13 cellular contexts compared by ENCODE assay signal in the genomic region with DNA sequence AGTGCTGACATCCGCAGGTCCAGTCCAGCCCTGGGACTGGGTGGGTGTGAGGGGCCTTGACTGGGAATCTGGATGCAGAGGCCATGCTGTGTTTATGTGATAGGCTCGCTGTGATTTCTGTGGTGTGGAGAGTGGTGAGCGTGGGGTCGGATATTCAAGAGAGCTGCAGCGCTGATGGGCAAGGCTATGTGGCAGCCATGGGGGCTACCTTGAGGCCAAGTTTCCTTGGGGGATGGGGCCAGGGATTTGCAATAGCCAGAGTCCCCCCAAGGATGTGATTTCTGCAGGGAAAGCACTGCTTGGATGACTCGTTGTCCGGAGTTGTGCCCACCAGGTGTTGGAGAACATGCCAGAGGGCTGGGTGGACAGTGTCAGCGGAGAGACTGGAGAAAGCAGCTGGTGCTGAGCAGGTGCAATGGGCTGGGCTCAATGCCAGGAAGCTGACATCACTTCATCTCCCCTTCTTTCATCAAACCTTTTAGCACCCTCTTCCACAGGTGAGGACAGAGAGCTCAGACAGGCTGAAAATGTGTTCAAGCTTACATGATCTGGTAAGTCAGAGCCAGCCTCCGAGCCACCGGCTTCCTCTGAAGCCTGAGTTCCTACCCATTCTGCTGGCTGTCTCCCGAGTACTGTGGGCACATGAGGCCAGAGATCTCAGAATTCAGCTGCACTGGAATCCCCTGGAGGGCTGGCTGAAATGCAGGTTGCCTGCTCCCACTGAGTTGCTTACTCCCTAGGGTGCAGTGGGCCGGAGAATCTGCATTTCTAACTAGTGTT.
A peak's percentile ranks its signal among the peaks of the same experiment; 100 is the strongest.
DNase-seq lines count a peak whose midpoint lies in the region; ATAC-seq, FAIRE-seq and TF ChIP-seq lines count a peak whose summit lies in the region.
"Had no signal": no experiment of that assay in that cellular context is flagged by ENCODE, and none has a peak within 500 bp of the region (broad histone marks: within the 10 kb centered on the region; RNA-seq: fewer than 3 reads in every experiment).

No MANE protein-coding gene starts in this region.

- H3K9me3 ChIP-seq in BLaER1 (no peaks in the 10 kb centered on the region), esophagus muscularis mucosa (no peaks in the 10 kb centered on the region), kidney (ENCODE audit: control insufficient read depth in 1 of 2, low read length in 2 of 2) (no peaks in the 10 kb centered on the region), OCI-LY7 (ENCODE audit: low read length) (no peaks in the 10 kb centered on the region)
- H3K9me3 ChIP-seq: ovary had no signal

- no peak overlapping the region for H2AFZ ChIP-seq in OCI-LY7 (ENCODE audit: low read length)

- H3K4me3 ChIP-seq in BLaER1 (no peak overlapping the region), esophagus muscularis mucosa (no peak overlapping the region), kidney (ENCODE audit: low read length in 2 of 2) (no peak overlapping the region), OCI-LY7 (ENCODE audit: low read depth, low read length, poor library complexity, severe bottlenecking) (no peak overlapping the region)
- H3K4me3 ChIP-seq: ovary had no signal

- no TSS peak for BruUV-seq in OCI-LY7 (replicated peaks; lab: Mats Ljungman, UMichigan)

- no peak for ATAC-seq in activated T-cell treated with anti-CD3 and anti-CD28 coated beads, Interleukin-2, amount 50 U/mL, for 4 hours

- no peak for TF ChIP-seq POLR2A in esophagus muscularis mucosa (IDR thresholded peaks at IDR 0.05; ENCODE audit: low read depth)

- POLR2A ChIA-PET in OCI-LY7 (lab: Charles Lee) = interaction anchor here (0.8 kb wide), 1 partner anchor 46 kb away, joined by 3 read pairs; no protein-coding TSS in a partner anchor
- POLR2A ChIA-PET in activated CD4-positive, alpha-beta T cell treated with anti-CD3 and anti-CD28 coated beads, Interleukin-2, amount 10 ng/mL, durations not matched to agents 7 days and 5 days (lab: Charles Lee) = no interaction called here

- TF ChIP-seq EP300 in esophagus muscularis mucosa (IDR thresholded peaks at IDR 0.05) = no peak

- H3K9me3 Mint-ChIP-seq in activated T-cell treated with anti-CD3 and anti-CD28 coated beads, Interleukin-2, amount 50 U/mL, for 4 hours = no peaks in the 10 kb centered on the region
- H3K9me3 Mint-ChIP-seq in activated CD4-positive, alpha-beta T cell treated with anti-CD3 and anti-CD28 coated beads, Interleukin-2, amount 10 ng/mL, durations not matched to agents 7 days and 5 days = no peaks in the 10 kb centered on the region
- H3K9me3 Mint-ChIP-seq: T-helper 1 cell treated with Interleukin-12 subunit alpha and Interleukin-12 subunit beta and Interleukin-4 antibody, amounts not matched to agents 30 μg/mL and 1 μg/mL, for 36 hours had no signal

- H3K4me2 ChIP-seq in BLaER1 (peak overlapping the region; percentile 63), OCI-LY7 (ENCODE audit: low read length) (no peak overlapping the region)

- no peak overlapping the region for H3K9ac ChIP-seq in BLaER1
- no peak overlapping the region for H3K9ac ChIP-seq in kidney (ENCODE audit: low read length in 2 of 2)

- TF ChIP-seq CTCF in esophagus muscularis mucosa (IDR thresholded peaks at IDR 0.05) (no peak), kidney (IDR thresholded peaks at IDR 0.05; ENCODE audit: borderline replicate concordance, extremely low read depth, insufficient read depth) (no peak), OCI-LY7 (conservative IDR thresholded peaks at IDR 0.05; ENCODE audit: low read length) (no peak)

- no peak for FAIRE-seq in kidney (lab: Jason Lieb, UNC)

- no peak overlapping the region for H3K27ac Mint-ChIP-seq in activated CD4-positive, alpha-beta T cell treated with anti-CD3 and anti-CD28 coated beads, Interleukin-2, amount 10 ng/mL, durations not matched to agents 7 days and 5 days
- H3K27ac Mint-ChIP-seq: T-helper 1 cell treated with Interleukin-12 subunit alpha and Interleukin-12 subunit beta and Interleukin-4 antibody, amounts not matched to agents 30 μg/mL and 1 μg/mL, for 36 hours had no signal

- intact Hi-C loops in esophagus muscularis mucosa (cut with DNase I) = no loop called here
- intact Hi-C loops in kidney (cut with DNase I) = no loop called here
- intact Hi-C loops in OCI-LY7 (cut with micrococcal nuclease; ENCODE audit: unreplicated experiment) = no loop called here

- CTCF ChIA-PET in OCI-LY7 (lab: Charles Lee; ENCODE audit: unreplicated experiment) = no interaction called here
- CTCF ChIA-PET in activated CD4-positive, alpha-beta T cell treated with anti-CD3 and anti-CD28 coated beads, Interleukin-2, amount 10 ng/mL, durations not matched to agents 7 days and 5 days (lab: Charles Lee) = interaction anchor here (1.4 kb wide), 1 partner anchor 11 kb away, joined by 4 read pairs; no protein-coding TSS in a partner anchor

- 91% methylated on average over 11 of the region's 12 CpGs for WGBS in esophagus muscularis mucosa

- H3K4me1 ChIP-seq in BLaER1 = peaks cover 55% of the 10 kb centered on the region
- H3K4me1 ChIP-seq in esophagus muscularis mucosa = peaks cover 0 to 6% (median 3%) of the 10 kb centered on the region in 4 donors
- peaks cover 0 to 8% of the 10 kb centered on the region in 2 donors for H3K4me1 ChIP-seq in kidney (ENCODE audit: control insufficient read depth in 1 of 2, insufficient read depth in 1 of 2, low read depth in 1 of 2, low read length in 2 of 2)
- peaks cover 5% of the 10 kb centered on the region for H3K4me1 ChIP-seq in OCI-LY7 (ENCODE audit: insufficient read depth, low read length, poor library complexity, severe bottlenecking)

- H3K27ac ChIP-seq in BLaER1 = no peak overlapping the region
- no peak overlapping the region for H3K27ac ChIP-seq in esophagus muscularis mucosa (replicated peaks in 1 of 4)
- H3K27ac ChIP-seq in kidney (ENCODE audit: low read depth in 2 of 2, low read length in 2 of 2) = no peak overlapping the region
- H3K27ac ChIP-seq in OCI-LY7 (ENCODE audit: low read depth, low read length, poor library complexity, severe bottlenecking) = no peak overlapping the region
- H3K27ac ChIP-seq: ovary had no signal

- no peaks in the 10 kb centered on the region for H3K9me2 ChIP-seq in OCI-LY7 (ENCODE audit: insufficient read depth, low read length)

- H3K27me3 ChIP-seq in BLaER1 = no peaks in the 10 kb centered on the region
- H3K27me3 ChIP-seq in esophagus muscularis mucosa = no peaks in the 10 kb centered on the region
- H3K27me3 ChIP-seq: ovary had no signal

- no peaks in the 10 kb centered on the region for H3K27me3 Mint-ChIP-seq in activated T-cell treated with anti-CD3 and anti-CD28 coated beads, Interleukin-2, amount 50 U/mL, for 4 hours (ENCODE audit: low read depth)
- no peaks in the 10 kb centered on the region for H3K27me3 Mint-ChIP-seq in activated CD4-positive, alpha-beta T cell treated with anti-CD3 and anti-CD28 coated beads, Interleukin-2, amount 10 ng/mL, durations not matched to agents 7 days and 5 days

- H3K4me3 Mint-ChIP-seq in activated T-cell treated with anti-CD3 and anti-CD28 coated beads, Interleukin-2, amount 50 U/mL, for 4 hours = no peak overlapping the region
- H3K4me3 Mint-ChIP-seq in activated CD4-positive, alpha-beta T cell treated with anti-CD3 and anti-CD28 coated beads, Interleukin-2, amount 10 ng/mL, durations not matched to agents 7 days and 5 days = no peak overlapping the region
- H3K4me3 Mint-ChIP-seq: T-helper 1 cell treated with Interleukin-12 subunit alpha and Interleukin-12 subunit beta and Interleukin-4 antibody, amounts not matched to agents 30 μg/mL and 1 μg/mL, for 36 hours had no signal

- no peaks in the 10 kb centered on the region for H3K36me3 Mint-ChIP-seq in activated T-cell treated with anti-CD3 and anti-CD28 coated beads, Interleukin-2, amount 50 U/mL, for 4 hours (ENCODE audit: insufficient read depth)
- H3K36me3 Mint-ChIP-seq in activated CD4-positive, alpha-beta T cell treated with anti-CD3 and anti-CD28 coated beads, Interleukin-2, amount 10 ng/mL, durations not matched to agents 7 days and 5 days (ENCODE audit: low read depth) = peaks cover 3% of the 10 kb centered on the region

- H3K36me3 ChIP-seq in BLaER1 (no peaks in the 10 kb centered on the region), esophagus muscularis mucosa (no peaks in the 10 kb centered on the region), kidney (ENCODE audit: control insufficient read depth in 1 of 2, insufficient read depth in 2 of 2, low read length in 2 of 2) (no peaks in the 10 kb centered on the region), OCI-LY7 (ENCODE audit: insufficient read depth, low read length) (no peaks in the 10 kb centered on the region)
- H3K36me3 ChIP-seq: ovary had no signal

- H3K4me1 Mint-ChIP-seq in activated T-cell treated with anti-CD3 and anti-CD28 coated beads, Interleukin-2, amount 50 U/mL, for 4 hours (ENCODE audit: low read depth) = peaks cover 15% of the 10 kb centered on the region
- H3K4me1 Mint-ChIP-seq in activated CD4-positive, alpha-beta T cell treated with anti-CD3 and anti-CD28 coated beads, Interleukin-2, amount 10 ng/mL, durations not matched to agents 7 days and 5 days = peaks cover 34% of the 10 kb centered on the region

- no peaks in the 10 kb centered on the region for H3K79me2 ChIP-seq in OCI-LY7 (ENCODE audit: insufficient read depth, low read depth, low read length)

- DNase-seq in NCI-H1105 treated with DMSO at 0.1 percent for 48 hours (lab: John Stamatoyannopoulos, UW) (peak; percentile 91), NCI-H524 (lab: John Stamatoyannopoulos, UW) (peak; percentile 9 to 67), esophagus muscularis mucosa (ENCODE audit: extremely low spot score) (peak; percentile 92), kidney (no peak), OCI-LY7 (ENCODE audit: low spot score) (no peak)
- no peak for DNase-seq in activated T-cell treated with anti-CD3 and anti-CD28 coated beads, Interleukin-2, amount 50 U/mL, for 4 hours
- no peak for DNase-seq in activated CD4-positive, alpha-beta T cell treated with anti-CD3 and anti-CD28 coated beads, Interleukin-2, amount 10 ng/mL, durations not matched to agents 7 days and 5 days
- DNase-seq: central memory CD4-positive, alpha-beta T cell; GDM1; KG1; ovary had no signal

- no peaks in the 10 kb centered on the region for H4K20me1 ChIP-seq in BLaER1
- no peaks in the 10 kb centered on the region for H4K20me1 ChIP-seq in OCI-LY7 (ENCODE audit: insufficient read depth, low read length)

Comparison
In these comparisons a context has a peak if more than half of its experiments do, and no peak if none do; other contexts are left out.
1. DNase-seq: peak in NCI-H1105 treated with DMSO at 0.1 percent for 48 hours (single experiment), NCI-H524 (2 of 2) and esophagus muscularis mucosa (single experiment); none in kidney (single experiment), activated T-cell treated with anti-CD3 and anti-CD28 coated beads, Interleukin-2, amount 50 U/mL, for 4 hours (single experiment), OCI-LY7 (single experiment) and activated CD4-positive, alpha-beta T cell treated with anti-CD3 and anti-CD28 coated beads, Interleukin-2, amount 10 ng/mL, durations not matched to agents 7 days and 5 days (single experiment).